In the genomic region with DNA sequence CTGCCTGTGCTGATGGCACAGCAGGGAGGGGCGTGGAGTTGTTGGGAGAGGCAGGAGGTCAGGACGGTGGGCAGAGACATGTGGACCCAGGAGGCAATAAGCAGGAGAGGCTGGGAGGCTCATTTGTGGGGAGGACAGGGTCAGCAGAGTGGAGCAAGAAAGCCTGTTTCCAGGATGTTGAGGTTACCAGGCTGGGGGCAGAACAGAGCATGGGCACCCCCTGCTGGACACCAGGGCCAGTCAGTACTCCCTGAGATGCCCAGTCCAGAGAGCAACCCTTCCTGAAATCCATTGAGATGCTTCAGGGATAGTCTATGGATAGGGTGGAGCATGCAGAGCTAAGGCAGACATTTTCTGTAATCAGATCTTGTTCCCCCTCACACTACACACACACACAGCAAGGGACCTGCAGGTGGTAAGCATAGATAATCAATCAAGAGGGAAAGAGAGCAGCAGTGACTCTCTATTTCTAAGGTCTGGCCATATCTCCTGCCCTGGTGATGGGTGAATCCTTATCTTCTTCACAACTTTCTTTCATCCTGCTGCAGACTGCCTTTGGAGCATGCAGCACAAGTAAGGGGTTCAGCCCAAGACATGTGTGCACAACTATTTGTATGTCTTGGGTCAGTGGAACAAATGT, we compare ENCODE assay signal across 9 cellular contexts. TPM values are rescaled to one million over a fixed set of nuclear protein-coding genes. Genes with fewer than 3 reads are reported as not detected.
DNase-seq lines count a peak whose midpoint lies in the region; ATAC-seq and TF ChIP-seq lines count a peak whose summit lies in the region.
"Had no signal": no experiment of that assay in that cellular context is flagged by ENCODE, and none has a peak within 500 bp of the region (broad histone marks: within the 10 kb centered on the region; RNA-seq: fewer than 3 reads in every experiment).

No MANE protein-coding gene starts in this region.

- no peak overlapping the region for H3K4me3 Mint-ChIP-seq in activated T-helper 1 cell treated with anti-CD3 and anti-CD28 coated beads, Interleukin-12 subunit alpha, Interleukin-12 subunit beta, Interleukin-2, Interleukin-4 antibody, amounts not matched to agents 30 ng/mL and 10 ng/mL and 1 ng/mL, durations not matched to agents 14 hours and 24 hours and 36 hours
- H3K4me3 Mint-ChIP-seq: T-helper 1 cell treated with Interleukin-12 subunit alpha and Interleukin-12 subunit beta and Interleukin-4 antibody, amounts not matched to agents 30 μg/mL and 1 μg/mL, for 36 hours had no signal

- H3K9me3 Mint-ChIP-seq in activated T-helper 1 cell treated with anti-CD3 and anti-CD28 coated beads, Interleukin-12 subunit alpha, Interleukin-12 subunit beta, Interleukin-2, Interleukin-4 antibody, amounts not matched to agents 30 ng/mL and 10 ng/mL and 1 ng/mL, durations not matched to agents 14 hours and 24 hours and 36 hours: no peaks in the 10 kb centered on the region
- H3K9me3 Mint-ChIP-seq: T-helper 1 cell treated with Interleukin-12 subunit alpha and Interleukin-12 subunit beta and Interleukin-4 antibody, amounts not matched to agents 30 μg/mL and 1 μg/mL, for 36 hours had no signal

- H3K36me3 Mint-ChIP-seq in activated T-helper 1 cell treated with anti-CD3 and anti-CD28 coated beads, Interleukin-12 subunit alpha, Interleukin-12 subunit beta, Interleukin-2, Interleukin-4 antibody, amounts not matched to agents 30 ng/mL and 10 ng/mL and 1 ng/mL, durations not matched to agents 14 hours and 24 hours and 36 hours (ENCODE audit: low read depth): no peaks in the 10 kb centered on the region

- no peak overlapping the region for H3K27ac Mint-ChIP-seq in activated T-helper 1 cell treated with anti-CD3 and anti-CD28 coated beads, Interleukin-12 subunit alpha, Interleukin-12 subunit beta, Interleukin-2, Interleukin-4 antibody, amounts not matched to agents 30 ng/mL and 10 ng/mL and 1 ng/mL, durations not matched to agents 14 hours and 24 hours and 36 hours
- H3K27ac Mint-ChIP-seq: T-helper 1 cell treated with Interleukin-12 subunit alpha and Interleukin-12 subunit beta and Interleukin-4 antibody, amounts not matched to agents 30 μg/mL and 1 μg/mL, for 36 hours had no signal

- no peak for TF ChIP-seq POLR2A in esophagus muscularis mucosa (IDR thresholded peaks at IDR 0.05; ENCODE audit: low read depth)
- no peak for TF ChIP-seq POLR2A in vagina (IDR thresholded peaks at IDR 0.05)

- intact Hi-C loops in esophagus muscularis mucosa (cut with DNase I) (loop anchor here (5.0 kb wide), 1 partner anchor 515 kb away; no protein-coding TSS in a partner anchor), vagina (cut with DNase I) (loop anchor here (10.0 kb wide), 1 partner anchor 518 kb away; no protein-coding TSS in a partner anchor)
- intact Hi-C loops in activated T-helper 1 cell treated with anti-CD3 and anti-CD28 coated beads, Interleukin-12 subunit alpha, Interleukin-12 subunit beta, Interleukin-2, Interleukin-4 antibody, amounts not matched to agents 30 ng/mL and 10 ng/mL and 1 ng/mL, durations not matched to agents 14 hours and 24 hours and 36 hours (cut with micrococcal nuclease): loop anchor here (1.0 kb wide), 1 partner anchor 545 kb away; no protein-coding TSS in a partner anchor

- H3K27me3 ChIP-seq in esophagus muscularis mucosa (no peaks in the 10 kb centered on the region), vagina (no peaks in the 10 kb centered on the region)
- no peaks in the 10 kb centered on the region for H3K27me3 ChIP-seq in effector memory CD4-positive, alpha-beta T cell (replicated peaks; ENCODE audit: control insufficient read depth, insufficient read depth, low read length, poor library complexity, severe bottlenecking)

- H3K27ac ChIP-seq in esophagus muscularis mucosa (replicated peaks in 1 of 4) (peak overlapping the region; percentile 83 to 86 (median 84)), vagina (no peak overlapping the region)
- no peak overlapping the region for H3K27ac ChIP-seq in effector memory CD4-positive, alpha-beta T cell (ENCODE audit: insufficient read depth, low read length, poor library complexity, severe bottlenecking)

- DNase-seq in DMS53 (lab: John Stamatoyannopoulos, UW) (peak; percentile 75), HK-2 (ENCODE audit: unreplicated experiment) (peak; percentile 49), esophagus muscularis mucosa (ENCODE audit: extremely low spot score) (no peak), myocyte (ENCODE audit: low read depth) (peak; percentile 82), vagina (ENCODE audit: extremely low spot score in 2 of 2) (no peak)
- DNase-seq in activated T-helper 1 cell treated with anti-CD3 and anti-CD28 coated beads, Interleukin-12 subunit alpha, Interleukin-12 subunit beta, Interleukin-2, Interleukin-4 antibody, amounts not matched to agents 30 ng/mL and 10 ng/mL and 1 ng/mL, durations not matched to agents 14 hours and 24 hours and 36 hours (ENCODE audit: low spot score): no peak
- DNase-seq in effector memory CD4-positive, alpha-beta T cell: no peak

- WGBS in esophagus muscularis mucosa: 67% methylated on average over 2 of the region's 2 CpGs

- peaks cover 19 to 91% (median 49%) of the 10 kb centered on the region in 4 donors for H3K36me3 ChIP-seq in esophagus muscularis mucosa
- H3K36me3 ChIP-seq in vagina: peaks cover 0 to 14% of the 10 kb centered on the region in 2 donors
- no peaks in the 10 kb centered on the region for H3K36me3 ChIP-seq in effector memory CD4-positive, alpha-beta T cell (ENCODE audit: control insufficient read depth, insufficient read depth, low read length)

- H3K4me3 ChIP-seq in esophagus muscularis mucosa: no peak overlapping the region
- H3K4me3 ChIP-seq in vagina: no peak overlapping the region
- no peak overlapping the region for H3K4me3 ChIP-seq in effector memory CD4-positive, alpha-beta T cell (ENCODE audit: insufficient read depth, low read depth, low read length, poor library complexity, severe bottlenecking)

- H3K4me1 Mint-ChIP-seq in activated T-helper 1 cell treated with anti-CD3 and anti-CD28 coated beads, Interleukin-12 subunit alpha, Interleukin-12 subunit beta, Interleukin-2, Interleukin-4 antibody, amounts not matched to agents 30 ng/mL and 10 ng/mL and 1 ng/mL, durations not matched to agents 14 hours and 24 hours and 36 hours (ENCODE audit: low read depth): no peaks in the 10 kb centered on the region

- H3K9me3 ChIP-seq in esophagus muscularis mucosa (no peaks in the 10 kb centered on the region), vagina (no peaks in the 10 kb centered on the region)
- H3K9me3 ChIP-seq in effector memory CD4-positive, alpha-beta T cell (ENCODE audit: control insufficient read depth, low read length): no peaks in the 10 kb centered on the region

- H3K4me1 ChIP-seq in esophagus muscularis mucosa (peaks cover 13 to 52% (median 51%) of the 10 kb centered on the region in 4 donors), vagina (no peaks in the 10 kb centered on the region)
- H3K4me1 ChIP-seq in effector memory CD4-positive, alpha-beta T cell (ENCODE audit: control insufficient read depth, insufficient read depth, low read length, poor library complexity, severe bottlenecking): no peaks in the 10 kb centered on the region

- peak; percentile 61 to 70 (median 66) for TF ChIP-seq CTCF in esophagus muscularis mucosa (IDR thresholded peaks at IDR 0.05)
- peak; percentile 29 to 61 (median 36) for TF ChIP-seq CTCF in vagina (IDR thresholded peaks at IDR 0.05)

- peaks cover 6% of the 10 kb centered on the region for H3K27me3 Mint-ChIP-seq in activated T-helper 1 cell treated with anti-CD3 and anti-CD28 coated beads, Interleukin-12 subunit alpha, Interleukin-12 subunit beta, Interleukin-2, Interleukin-4 antibody, amounts not matched to agents 30 ng/mL and 10 ng/mL and 1 ng/mL, durations not matched to agents 14 hours and 24 hours and 36 hours (ENCODE audit: insufficient read depth)

- peak; percentile 87 for ATAC-seq in SK-N-SH treated with all-trans-retinoic acid at 6 μM for 48 hours

- no peak for TF ChIP-seq EP300 in esophagus muscularis mucosa (IDR thresholded peaks at IDR 0.05)

TF ChIP-seq in SK-N-SH treated with all-trans-retinoic acid at 6 μM for 48 hours, 23 proteins besides CTCF, POLR2A, EP300 and RAD21 (continues in another document):
- TF ChIP-seq ZC3H10 (CRISPR knock-in tag; IDR thresholded peaks at IDR 0.05) (no peak), ARNTL (CRISPR knock-in tag; IDR thresholded peaks at IDR 0.05; ENCODE audit: borderline replicate concordance, low read depth) (no peak), TCF4 (CRISPR knock-in tag; IDR thresholded peaks at IDR 0.05; ENCODE audit: borderline replicate concordance) (no peak), OSR1 (CRISPR knock-in tag; IDR thresholded peaks at IDR 0.05) (no peak), PPARA (CRISPR knock-in tag; IDR thresholded peaks at IDR 0.05; ENCODE audit: borderline replicate concordance) (no peak), RARB (CRISPR knock-in tag; IDR thresholded peaks at IDR 0.05) (no peak), ZFP3 (CRISPR knock-in tag; IDR thresholded peaks at IDR 0.05) (no peak), GLIS3 (CRISPR knock-in tag; IDR thresholded peaks at IDR 0.05) (no peak)
- TF ChIP-seq, protein P1, sequence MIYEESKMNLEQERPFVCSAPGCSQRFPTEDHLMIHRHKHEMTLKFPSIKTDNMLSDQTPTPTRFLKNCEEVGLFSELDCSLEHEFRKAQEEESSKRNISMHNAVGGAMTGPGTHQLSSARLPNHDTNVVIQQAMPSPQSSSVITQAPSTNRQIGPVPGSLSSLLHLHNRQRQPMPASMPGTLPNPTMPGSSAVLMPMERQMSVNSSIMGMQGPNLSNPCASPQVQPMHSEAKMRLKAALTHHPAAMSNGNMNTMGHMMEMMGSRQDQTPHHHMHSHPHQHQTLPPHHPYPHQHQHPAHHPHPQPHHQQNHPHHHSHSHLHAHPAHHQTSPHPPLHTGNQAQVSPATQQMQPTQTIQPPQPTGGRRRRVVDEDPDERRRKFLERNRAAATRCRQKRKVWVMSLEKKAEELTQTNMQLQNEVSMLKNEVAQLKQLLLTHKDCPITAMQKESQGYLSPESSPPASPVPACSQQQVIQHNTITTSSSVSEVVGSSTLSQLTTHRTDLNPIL (CRISPR knock-in tag; IDR thresholded peaks at IDR 0.05; ENCODE audit: low read depth): no peak

RNA-seq across cellular contexts. Expression of a gene that starts 41.7 kb away (rescaled TPM):
- total RNA-seq in esophagus muscularis mucosa: 10 to 100 TPM; 19.1 to 37.3 (median 28.0) TPM
- 12.8 and 14.6 TPM in 2 replicates for total RNA-seq in myocyte
- polyA plus RNA-seq in myocyte (2012): 13.6 TPM
- total RNA-seq in vagina: 14.7 TPM
- 0.31 and 1.2 TPM in 2 replicates for total RNA-seq in activated T-helper 1 cell treated with anti-CD3 and anti-CD28 coated beads, Interleukin-12 subunit alpha, Interleukin-12 subunit beta, Interleukin-2, Interleukin-4 antibody, amounts not matched to agents 30 ng/mL and 10 ng/mL and 1 ng/mL, durations not matched to agents 14 hours and 24 hours and 36 hours

Comparison
In these comparisons a context has a peak if more than half of its experiments do, and no peak if none do; other contexts are left out.
1. DNase-seq: peak in DMS53 (single experiment), HK-2 (single experiment) and myocyte (single experiment); none in esophagus muscularis mucosa (single experiment), vagina (0 of 2), activated T-helper 1 cell treated with anti-CD3 and anti-CD28 coated beads, Interleukin-12 subunit alpha, Interleukin-12 subunit beta, Interleukin-2, Interleukin-4 antibody, amounts not matched to agents 30 ng/mL and 10 ng/mL and 1 ng/mL, durations not matched to agents 14 hours and 24 hours and 36 hours (single experiment) and effector memory CD4-positive, alpha-beta T cell (0 of 3).
2. H3K27ac ChIP-seq: peak in esophagus muscularis mucosa (4 of 4); none in vagina (single experiment) and effector memory CD4-positive, alpha-beta T cell (single experiment).